ENCODE assay signal across 8 cellular contexts in genomic region chr19:19033176-19033425, GRCh38. TPM values are rescaled to one million over a fixed set of nuclear protein-coding genes. Genes with fewer than 3 reads are reported as not detected.
DNase-seq lines count a peak whose midpoint lies in the region; ATAC-seq and TF ChIP-seq lines count a peak whose summit lies in the region.

No MANE protein-coding gene starts in this region.

- DNase-seq in endodermal cell: no peak
- no peak for DNase-seq in progenitor cell of endocrine pancreas (ENCODE audit: low spot score, unreplicated experiment)
- no peak for DNase-seq in activated CD4-positive, CD25-positive, alpha-beta regulatory T cell treated with anti-CD3 and anti-CD28 coated beads, Interleukin-2, amount 50 U/mL, for 72 hours
- no peak for DNase-seq in NCI-H1436 (lab: John Stamatoyannopoulos, UW)
- no peak for DNase-seq in AG08396 (ENCODE audit: low spot score)

- H3K27me3 ChIP-seq in Loucy (ENCODE audit: insufficient read depth, low read length, poor library complexity, severe bottlenecking) (no peaks in the 10 kb centered on the region), endodermal cell (ENCODE audit: control insufficient read depth, insufficient read depth, low read length, poor library complexity, severe bottlenecking) (no peaks in the 10 kb centered on the region)

- H3K79me2 ChIP-seq in Loucy (ENCODE audit: insufficient read depth, low read length): peaks cover 84% of the 10 kb centered on the region

- H3K4me3 Mint-ChIP-seq in endodermal cell (peak overlapping the region; percentile 86), progenitor cell of endocrine pancreas (ENCODE audit: low read depth) (peak overlapping the region; percentile 96)

- H3K9me2 ChIP-seq in Loucy (replicated peaks; ENCODE audit: low read depth, low read length): no peaks in the 10 kb centered on the region

- 0% methylated on average over 24 to 32 of the region's 32 CpGs for WGBS in endodermal cell (ENCODE audit: insufficient coverage in 1 of 2, insufficient read length in 1 of 2), 2 experiments

- H3F3A ChIP-seq in Loucy (ENCODE audit: low read depth): no peaks in the 10 kb centered on the region

- TF ChIP-seq CTCF in GM12875 (IDR thresholded peaks at IDR 0.05; ENCODE audit: borderline replicate concordance, insufficient read depth, low read depth, low read length) (no peak), Loucy (conservative IDR thresholded peaks at IDR 0.05; ENCODE audit: low read length) (no peak), endodermal cell (conservative IDR thresholded peaks at IDR 0.05) (no peak), progenitor cell of endocrine pancreas (IDR thresholded peaks at IDR 0.05; ENCODE audit: unreplicated experiment) (no peak)

- H3K9ac ChIP-seq in Loucy (ENCODE audit: low read depth, low read length, poor library complexity, severe bottlenecking): peak overlapping the region; percentile 95
- peak overlapping the region; percentile 74 for H3K9ac ChIP-seq in endodermal cell (ENCODE audit: extremely low read depth, low read length, poor library complexity, severe bottlenecking)

- peak overlapping the region; percentile 72 for H3K4me3 ChIP-seq in GM12875 (ENCODE audit: low read depth, low read length)
- H3K4me3 ChIP-seq in Loucy (ENCODE audit: low read length, poor library complexity, severe bottlenecking): peak overlapping the region; percentile 92
- H3K4me3 ChIP-seq in endodermal cell (ENCODE audit: low read length): peak overlapping the region; percentile 91

- no peaks in the 10 kb centered on the region for H3K9me3 ChIP-seq in Loucy (ENCODE audit: insufficient read depth, low read depth, low read length)
- H3K9me3 ChIP-seq in endodermal cell (ENCODE audit: control insufficient read depth, low read length): peaks cover 12% of the 10 kb centered on the region

- peak overlapping the region; percentile 83 for H3K27ac ChIP-seq in endodermal cell (ENCODE audit: low read depth, low read length)

- H3K27me3 Mint-ChIP-seq in endodermal cell (ENCODE audit: insufficient read depth): no peaks in the 10 kb centered on the region
- H3K27me3 Mint-ChIP-seq in progenitor cell of endocrine pancreas: no peaks in the 10 kb centered on the region

- H3K4me1 Mint-ChIP-seq in endodermal cell (peaks cover 13% of the 10 kb centered on the region), progenitor cell of endocrine pancreas (ENCODE audit: low read depth) (peaks cover 13% of the 10 kb centered on the region)

- peak overlapping the region; percentile 95 for H3K27ac Mint-ChIP-seq in endodermal cell
- H3K27ac Mint-ChIP-seq in progenitor cell of endocrine pancreas: peak overlapping the region; percentile 91

- peaks cover 42% of the 10 kb centered on the region for H4K20me1 ChIP-seq in Loucy (ENCODE audit: insufficient read depth, low read length, poor library complexity, severe bottlenecking)

- no peak overlapping the region for H2AFZ ChIP-seq in Loucy (ENCODE audit: low read length)

- peaks cover 19% of the 10 kb centered on the region for H3K4me1 ChIP-seq in Loucy (ENCODE audit: insufficient read depth, low read length, poor library complexity, severe bottlenecking)
- H3K4me1 ChIP-seq in endodermal cell (ENCODE audit: control insufficient read depth, insufficient read depth, low read length): no peaks in the 10 kb centered on the region

- H3K4me2 ChIP-seq in Loucy (ENCODE audit: low read depth, low read length, poor library complexity, severe bottlenecking): peak overlapping the region; percentile 94

- H3K36me3 ChIP-seq in Loucy (ENCODE audit: insufficient read depth, low read length): peaks cover 21% of the 10 kb centered on the region; the same call in 1 of the 2 replicates
- peaks cover 58% of the 10 kb centered on the region for H3K36me3 ChIP-seq in endodermal cell (ENCODE audit: control insufficient read depth, insufficient read depth, low read length)

- H3K9me3 Mint-ChIP-seq in endodermal cell (peaks cover 17% of the 10 kb centered on the region), progenitor cell of endocrine pancreas (ENCODE audit: low read depth) (no peaks in the 10 kb centered on the region)

- ATAC-seq in HG03354 (IDR thresholded peaks at IDR 0.05; ENCODE audit: poor library complexity, severe bottlenecking, unreplicated experiment): no peak

- H3K36me3 Mint-ChIP-seq in endodermal cell (ENCODE audit: low read depth): peaks cover 58% of the 10 kb centered on the region
- H3K36me3 Mint-ChIP-seq in progenitor cell of endocrine pancreas (ENCODE audit: insufficient read depth): peaks cover 12% of the 10 kb centered on the region

RNA-seq across cellular contexts. Expression of gene SUGP2, which starts 0.2 kb away (rescaled TPM):
- total RNA-seq in endodermal cell (100 to 1,000 TPM; 121 to 157 TPM), progenitor cell of endocrine pancreas (153 and 154 TPM in 2 replicates)
- polyA plus RNA-seq in endodermal cell (2013, experiment 1 of 2): 130 TPM
- 124 TPM for polyA plus RNA-seq in endodermal cell (2013, experiment 2 of 2)

RNA-seq across cellular contexts. Expression of gene ARMC6, which starts 0.3 kb away (rescaled TPM):
- total RNA-seq in endodermal cell (10 to 100 TPM; 26.1 to 37.8 TPM), progenitor cell of endocrine pancreas (28.5 and 33.5 TPM in 2 replicates)
- polyA plus RNA-seq in endodermal cell (2013, experiment 1 of 2): 30.8 TPM
- polyA plus RNA-seq in endodermal cell (2013, experiment 2 of 2): 27.0 TPM

RNA-seq across cellular contexts. Expression of gene SLC25A42, which starts 30.7 kb away (rescaled TPM):
- total RNA-seq in endodermal cell (1 to 10 TPM; 6.6 to 7.2 TPM), progenitor cell of endocrine pancreas (10.5 and 10.7 TPM in 2 replicates)
- 7.0 TPM for polyA plus RNA-seq in endodermal cell (2013, experiment 1 of 2)
- 7.3 TPM for polyA plus RNA-seq in endodermal cell (2013, experiment 2 of 2)
